ENCODE assay signal across 8 cellular contexts in genomic region chr14:99273724-99274345, GRCh38. TPM values are rescaled to one million over a fixed set of nuclear protein-coding genes. Genes with fewer than 3 reads are reported as not detected.
DNase-seq lines count a peak whose midpoint lies in the region; ATAC-seq lines count a peak whose summit lies in the region.

No MANE protein-coding gene starts in this region.

- no peaks in the 10 kb centered on the region for H3K79me2 ChIP-seq in ACC112 (ENCODE audit: control insufficient read depth, insufficient read depth, low read length, unreplicated experiment)

- H3K14ac ChIP-seq in mesenchymal stem cell (ENCODE audit: low read length in 2 of 2), result no peak overlapping the region

- peak; percentile 62 for DNase-seq in HT-29 (ENCODE audit: low spot score)
- DNase-seq in activated naive CD8-positive, alpha-beta T cell treated with anti-CD3 and anti-CD28 coated beads, Interleukin-2, amount 10 ng/mL, durations not matched to agents 7 days and 5 days, result peak; percentile 68
- DNase-seq in mesenchymal stem cell, result no peak
- DNase-seq in SIG-M5 treated with dmso at 0.1 percent for 504 hours (lab: John Stamatoyannopoulos, UW; ENCODE audit: unreplicated experiment), result no peak
- DNase-seq in activated CD4-positive, CD25-positive, alpha-beta regulatory T cell treated with anti-CD3 and anti-CD28 coated beads, Interleukin-2, amount 50 U/mL, for 72 hours, result no peak
- no peak for DNase-seq in cardiac septum (ENCODE audit: low spot score)

- no peaks in the 10 kb centered on the region for H3K9me3 ChIP-seq in mesenchymal stem cell (ENCODE audit: control insufficient read depth, low read length)

- H3K4me1 ChIP-seq in ACC112 (ENCODE audit: control insufficient read depth, insufficient read depth, low read length, unreplicated experiment) (no peaks in the 10 kb centered on the region), mesenchymal stem cell (ENCODE audit: control insufficient read depth, insufficient read depth, low read depth, low read length) (peaks cover 36% of the 10 kb centered on the region)

- H3K23ac ChIP-seq in mesenchymal stem cell (ENCODE audit: low read length in 2 of 2), result no peak overlapping the region

- no peaks in the 10 kb centered on the region for H3K79me1 ChIP-seq in mesenchymal stem cell (replicated peaks; ENCODE audit: low read length, poor library complexity, severe bottlenecking)

- H3K27me3 Mint-ChIP-seq in activated naive CD8-positive, alpha-beta T cell treated with anti-CD3 and anti-CD28 coated beads, Interleukin-2, amount 10 ng/mL, durations not matched to agents 7 days and 5 days, result peaks cover 29% of the 10 kb centered on the region

- H3K4me3 Mint-ChIP-seq in activated naive CD8-positive, alpha-beta T cell treated with anti-CD3 and anti-CD28 coated beads, Interleukin-2, amount 10 ng/mL, durations not matched to agents 7 days and 5 days, result peak overlapping the region; percentile 87

- peak overlapping the region; percentile 99 for H3K27ac Mint-ChIP-seq in activated naive CD8-positive, alpha-beta T cell treated with anti-CD3 and anti-CD28 coated beads, Interleukin-2, amount 10 ng/mL, durations not matched to agents 7 days and 5 days

- no peak overlapping the region for H2BK5ac ChIP-seq in mesenchymal stem cell (ENCODE audit: low read depth, low read length, poor library complexity, severe bottlenecking)

- H2BK15ac ChIP-seq in mesenchymal stem cell (ENCODE audit: low read depth, poor library complexity, severe bottlenecking), result no peak overlapping the region

- peak overlapping the region in 1 of 2 experiments; percentile 48 for H3K18ac ChIP-seq in mesenchymal stem cell (ENCODE audit: low read depth in 1 of 2, low read length in 2 of 2)

- H3K36me3 ChIP-seq in ACC112 (ENCODE audit: insufficient read depth, low read length), result no peaks in the 10 kb centered on the region
- H3K36me3 ChIP-seq in mesenchymal stem cell (ENCODE audit: control insufficient read depth in 1 of 2, insufficient read depth in 2 of 2, low read depth in 1 of 2, low read length in 2 of 2), result no peaks in the 10 kb centered on the region

- H3K27ac ChIP-seq in ACC112 (ENCODE audit: low read depth, low read length), result no peak overlapping the region
- H3K27ac ChIP-seq in mesenchymal stem cell (ENCODE audit: low read length, poor library complexity, severe bottlenecking), result no peak overlapping the region

- WGBS in mesenchymal stem cell, result 2% methylated on average over 35 of the region's 37 CpGs

- intact Hi-C loops in cardiac septum (cut with DNase I), result no loop called here

- H4K91ac ChIP-seq in mesenchymal stem cell (ENCODE audit: low read length), result no peak overlapping the region

- peaks cover 27% of the 10 kb centered on the region for H3K4me1 Mint-ChIP-seq in activated naive CD8-positive, alpha-beta T cell treated with anti-CD3 and anti-CD28 coated beads, Interleukin-2, amount 10 ng/mL, durations not matched to agents 7 days and 5 days

- no peak overlapping the region for H3K4ac ChIP-seq in mesenchymal stem cell (ENCODE audit: low read depth in 1 of 2, low read length in 2 of 2)

- no peak overlapping the region for H2AK5ac ChIP-seq in mesenchymal stem cell (ENCODE audit: low read length, severe bottlenecking)

- H3K4me3 ChIP-seq in ACC112 (ENCODE audit: low read depth, low read length), result peak overlapping the region; percentile 74
- peak overlapping the region; percentile 51 to 65 for H3K4me3 ChIP-seq in mesenchymal stem cell (ENCODE audit: insufficient read depth in 1 of 2, low read depth in 1 of 2, low read length in 2 of 2)

- no peak overlapping the region for H3K9ac ChIP-seq in mesenchymal stem cell (ENCODE audit: low read length)

- H3K27me3 ChIP-seq in ACC112 (ENCODE audit: insufficient read depth, low read length) (peaks cover 95% of the 10 kb centered on the region), mesenchymal stem cell (ENCODE audit: control insufficient read depth in 1 of 2, insufficient read depth in 1 of 2, low read length in 2 of 2) (peaks cover 68 to 72% of the 10 kb centered on the region in 2 experiments)

- H4K8ac ChIP-seq in mesenchymal stem cell (ENCODE audit: low read length), result no peak overlapping the region

- POLR2A ChIA-PET in activated naive CD8-positive, alpha-beta T cell treated with anti-CD3 and anti-CD28 coated beads, Interleukin-2, amount 10 ng/mL, durations not matched to agents 7 days and 5 days (lab: Charles Lee), result interaction anchor here (1.0 to 16.1 kb wide), 3 partner anchors 12 to 34 kb away, joined by 3 to 796 read pairs (median 68); no protein-coding TSS in a partner anchor

- no peaks in the 10 kb centered on the region for H3K9me3 Mint-ChIP-seq in activated naive CD8-positive, alpha-beta T cell treated with anti-CD3 and anti-CD28 coated beads, Interleukin-2, amount 10 ng/mL, durations not matched to agents 7 days and 5 days

- no peak overlapping the region for H2BK120ac ChIP-seq in mesenchymal stem cell (ENCODE audit: low read depth, low read length)

- H2AFZ ChIP-seq in ACC112 (ENCODE audit: low read length, unreplicated experiment) (no peak overlapping the region), mesenchymal stem cell (ENCODE audit: low read depth, low read length) (peak overlapping the region; percentile 84)

- H3K4me2 ChIP-seq in mesenchymal stem cell (ENCODE audit: low read length, poor library complexity, severe bottlenecking), result peak overlapping the region; percentile 92

- H3K36me3 Mint-ChIP-seq in activated naive CD8-positive, alpha-beta T cell treated with anti-CD3 and anti-CD28 coated beads, Interleukin-2, amount 10 ng/mL, durations not matched to agents 7 days and 5 days, result peaks cover 12% of the 10 kb centered on the region

- ATAC-seq in activated naive CD8-positive, alpha-beta T cell treated with anti-CD3 and anti-CD28 coated beads, Interleukin-2, amount 10 ng/mL, durations not matched to agents 7 days and 5 days (ENCODE audit: low read depth), result no peak
- no peak for ATAC-seq in GM19035 (IDR thresholded peaks at IDR 0.05; ENCODE audit: unreplicated experiment)

- no peak overlapping the region for H2BK12ac ChIP-seq in mesenchymal stem cell (ENCODE audit: low read length in 2 of 2)

RNA-seq across cellular contexts. Expression of gene BCL11B, which starts 1.8 kb away (rescaled TPM):
- 2.4 and 3.2 TPM in 2 replicates for total RNA-seq in HT-29 (2014; rRNA removed; shearing (Covaris generic))
- 100 to 1,000 TPM in 1 of 2 experiments, 10 to 100 TPM in 1; 99.5 to 104 TPM for total RNA-seq in activated naive CD8-positive, alpha-beta T cell treated with anti-CD3 and anti-CD28 coated beads, Interleukin-2, amount 10 ng/mL, durations not matched to agents 7 days and 5 days
- not detected for polyA plus RNA-seq in mesenchymal stem cell (2013, experiment 1 of 2)
- polyA plus RNA-seq in mesenchymal stem cell (2013, experiment 2 of 2), result not detected
- 0.16 TPM for total RNA-seq in cardiac septum

Comparison
In these comparisons a context has a peak if more than half of its experiments do, and no peak if none do; other contexts are left out.
1. DNase-seq: peak in HT-29 (single experiment) and activated naive CD8-positive, alpha-beta T cell treated with anti-CD3 and anti-CD28 coated beads, Interleukin-2, amount 10 ng/mL, durations not matched to agents 7 days and 5 days (single experiment); none in mesenchymal stem cell (single experiment), SIG-M5 treated with dmso at 0.1 percent for 504 hours (single experiment), activated CD4-positive, CD25-positive, alpha-beta regulatory T cell treated with anti-CD3 and anti-CD28 coated beads, Interleukin-2, amount 50 U/mL, for 72 hours (single experiment) and cardiac septum (single experiment).
2. RNA of gene BCL11B, which starts 1.8 kb away (total RNA-seq): 99.5 to 104 TPM in activated naive CD8-positive, alpha-beta T cell treated with anti-CD3 and anti-CD28 coated beads, Interleukin-2, amount 10 ng/mL, durations not matched to agents 7 days and 5 days; 2.4 to 3.2 TPM in HT-29 and 0.16 TPM in cardiac septum (single experiment); every median in the first group is over 10 times any median in the second.